Comparison of ENCODE assay signal across 24 cellular contexts in genomic region chr21:46361937-46362336, GRCh38. TPM values are rescaled to one million over a fixed set of nuclear protein-coding genes. Genes with fewer than 3 reads are reported as not detected.
A peak's percentile ranks its signal among the peaks of the same experiment; 100 is the strongest.
DNase-seq lines count a peak whose midpoint lies in the region; ATAC-seq and TF ChIP-seq lines count a peak whose summit lies in the region.
"Had no signal": no experiment of that assay in that cellular context is flagged by ENCODE, and none has a peak within 500 bp of the region (broad histone marks: within the 10 kb centered on the region; RNA-seq: fewer than 3 reads in every experiment).

No MANE protein-coding gene starts in this region.

- TF ChIP-seq RAD21 in SK-N-SH (IDR thresholded peaks at IDR 0.05; ENCODE audit: low read length): no peak

- H3K9me2 ChIP-seq in SK-N-SH: no peaks in the 10 kb centered on the region

- intact Hi-C loops in Right ventricle myocardium inferior (cut with DNase I) (no loop called here), heart left ventricle (cut with DNase I) (no loop called here), psoas muscle (cut with DNase I) (no loop called here)

- H3K27ac ChIP-seq in heart left ventricle: no peak overlapping the region
- peak overlapping the region; percentile 55 for H3K27ac ChIP-seq in psoas muscle
- H3K27ac ChIP-seq in SK-N-SH (ENCODE audit: low read depth in 2 of 2, low read length in 1 of 2): no peak overlapping the region
- H3K27ac ChIP-seq: PC-9 had no signal

- no peak for ATAC-seq in Right ventricle myocardium inferior
- ATAC-seq in heart left ventricle: no peak
- ATAC-seq in psoas muscle: no peak
- ATAC-seq: HepG2 had no signal

- H3K27me3 ChIP-seq in heart left ventricle: no peaks in the 10 kb centered on the region
- no peaks in the 10 kb centered on the region for H3K27me3 ChIP-seq in psoas muscle (ENCODE audit: insufficient read depth in 3 of 3, low read length in 2 of 3)
- no peaks in the 10 kb centered on the region for H3K27me3 ChIP-seq in SK-N-SH (ENCODE audit: insufficient read depth)
- H3K27me3 ChIP-seq: BE2C had no signal

- POLR2A ChIA-PET in SK-N-SH (lab: Yijun Ruan, JAX): no interaction called here

- no peak for TF ChIP-seq EP300 in SK-N-SH (IDR thresholded peaks at IDR 0.05; ENCODE audit: borderline replicate concordance in 1 of 2, low read depth in 1 of 2, low read length in 1 of 2)

- H3F3A ChIP-seq in SK-N-SH (replicated peaks; ENCODE audit: insufficient read depth): no peaks in the 10 kb centered on the region

- peak; percentile 25 for DNase-seq in Right ventricle myocardium inferior (ENCODE audit: missing footprints)
- no peak for DNase-seq in heart left ventricle
- peak; percentile 94 for DNase-seq in left kidney (ENCODE audit: low read depth, low spot score)
- DNase-seq in psoas muscle: peak in 1 of 2 donors; percentile 49
- no peak for DNase-seq in NCI-H2081 treated with DMSO at 0.1 percent for 48 hours (lab: John Stamatoyannopoulos, UW)
- no peak for DNase-seq in SK-N-SH
- DNase-seq in central memory CD4-positive, alpha-beta T cell: no peak
- DNase-seq: 8988T; ACHN; BE2C; Calu3; DMS79 treated with DMSO at 0.1 percent for 48 hours; GF-D8; Karpas-422; NCI-H1092 treated with DMSO at 0.1 percent for 48 hours; NCI-H1436 treated with DMSO at 0.1 percent for 48 hours; NCI-H187 treated with DMSO at 0.1 percent for 48 hours; NCI-H446; NCI-H526; NCI-H82; NK-92 treated with Interleukin-12 subunit alpha and Interleukin-12 subunit beta, amount 100 ng/mL, for 24 hours; PC-9; SHP77 had no signal

- TF ChIP-seq POLR2A in heart left ventricle (IDR thresholded peaks at IDR 0.05): no peak

- WGBS in heart left ventricle, 4 donors: 76 to 85% (median 79%) methylated on average over 7 to 10 of the region's 10 CpGs
- WGBS in psoas muscle, 3 donors: 30 to 45% (median 32%) methylated on average over 10 of the region's 10 CpGs
- WGBS in SK-N-SH (ENCODE audit: low lambda C conversion rate): 93% methylated on average over 8 of the region's 10 CpGs

- TF ChIP-seq CTCF in heart left ventricle (IDR thresholded peaks at IDR 0.05) (no peak), psoas muscle (IDR thresholded peaks at IDR 0.05) (no peak), SK-N-SH (IDR thresholded peaks at IDR 0.05) (no peak)

- H3K36me3 ChIP-seq in heart left ventricle: peaks cover 2 to 86% (median 74%) of the 10 kb centered on the region in 9 donors
- peaks cover 7 to 93% of the 10 kb centered on the region in 2 donors for H3K36me3 ChIP-seq in psoas muscle (ENCODE audit: insufficient read depth in 1 of 2, low read depth in 1 of 2)
- peaks cover 24 to 43% of the 10 kb centered on the region in 2 experiments for H3K36me3 ChIP-seq in SK-N-SH (replicated peaks in 1 of 2; ENCODE audit: control insufficient read depth in 1 of 2, insufficient read depth in 2 of 2, low read length in 1 of 2)

- H3K4me2 ChIP-seq in SK-N-SH: no peak overlapping the region
- H3K4me2 ChIP-seq: PC-9 had no signal

- H2AFZ ChIP-seq in SK-N-SH (ENCODE audit: low read depth): no peak overlapping the region
- H2AFZ ChIP-seq: PC-9 had no signal

- H3K4me3 ChIP-seq in heart left ventricle (no peak overlapping the region), psoas muscle (peak overlapping the region; percentile 22), SK-N-SH (ENCODE audit: low read depth in 2 of 2, low read length in 1 of 2) (no peak overlapping the region)
- H3K4me3 ChIP-seq: PC-9 had no signal

- H4K20me1 ChIP-seq in SK-N-SH (ENCODE audit: insufficient read depth): no peaks in the 10 kb centered on the region

- CTCF ChIA-PET in SK-N-SH (lab: Yijun Ruan, JAX): no interaction called here

- no peaks in the 10 kb centered on the region for H3K4me1 ChIP-seq in heart left ventricle
- peaks cover 47% of the 10 kb centered on the region for H3K4me1 ChIP-seq in psoas muscle
- H3K4me1 ChIP-seq in SK-N-SH (ENCODE audit: control insufficient read depth in 1 of 2, insufficient read depth in 2 of 2, low read depth in 1 of 2, low read length in 1 of 2): no peaks in the 10 kb centered on the region
- H3K4me1 ChIP-seq: BE2C had no signal

- no peak overlapping the region for H3K9ac ChIP-seq in SK-N-SH

- H3K79me2 ChIP-seq in SK-N-SH (ENCODE audit: insufficient read depth): 0 out of 2 replicates have a peak, but pooled peaks cover 6% of the 10 kb centered on the region

- no peaks in the 10 kb centered on the region for H3K9me3 ChIP-seq in heart left ventricle
- no peaks in the 10 kb centered on the region for H3K9me3 ChIP-seq in psoas muscle
- H3K9me3 ChIP-seq in SK-N-SH: no peaks in the 10 kb centered on the region
- H3K9me3 ChIP-seq: BE2C had no signal

TF ChIP-seq in SK-N-SH, 30 proteins besides CTCF, POLR2A, EP300 and RAD21:
- TF ChIP-seq NRF1 (IDR thresholded peaks at IDR 0.05; ENCODE audit: low read depth, low read length) (no peak), FOXM1 (IDR thresholded peaks at IDR 0.05; ENCODE audit: low read depth) (no peak), CHD2 (IDR thresholded peaks at IDR 0.05; ENCODE audit: low read length, partially characterized antibody) (no peak), PBX3 (IDR thresholded peaks at IDR 0.05) (no peak), NFIC (IDR thresholded peaks at IDR 0.05; ENCODE audit: borderline replicate concordance) (no peak), JUND (IDR thresholded peaks at IDR 0.05) (no peak), RCOR1 (IDR thresholded peaks at IDR 0.05; ENCODE audit: low read length) (no peak), FOSL2 (IDR thresholded peaks at IDR 0.05; ENCODE audit: borderline replicate concordance, low read depth) (no peak), SIN3A (IDR thresholded peaks at IDR 0.05; ENCODE audit: borderline replicate concordance, low read depth, low read length) (no peak), EZH2phosphoT487 (IDR thresholded peaks at IDR 0.05; ENCODE audit: borderline replicate concordance, low read depth) (no peak), YY1 (IDR thresholded peaks at IDR 0.05; ENCODE audit: low read depth) (no peak), TCF12 (IDR thresholded peaks at IDR 0.05) (no peak)

RNA-seq across cellular contexts. Expression of gene PCNT, which starts 38.0 kb away (rescaled TPM):
- 27.3 TPM for total RNA-seq in Right ventricle myocardium inferior
- total RNA-seq in heart left ventricle: 10 to 100 TPM; 23.0 to 73.0 (median 36.7) TPM
- polyA plus RNA-seq in heart left ventricle: 10 to 100 TPM; 17.0 to 40.7 TPM
- total RNA-seq in psoas muscle: 100 to 1,000 TPM in 3 of 4 donors, 10 to 100 TPM in 1; 99.4 to 642 (median 295) TPM
- polyA plus RNA-seq in psoas muscle: 100 to 1,000 TPM; 118 to 294 (median 248) TPM
- polyA plus RNA-seq in SK-N-SH (2012; rRNA removed): 15.2 and 15.7 TPM in 2 replicates
- 7.6 and 10.0 TPM in 2 replicates for polyA plus RNA-seq in SK-N-SH (2012; cell fraction: cytosol; rRNA removed)
- polyA plus RNA-seq in SK-N-SH (2012; cell fraction: nucleus; rRNA removed): 41.4 and 67.8 TPM in 2 replicates

RNA-seq across cellular contexts. Expression of gene C21orf58, which starts 38.3 kb away (rescaled TPM):
- 1.2 TPM for total RNA-seq in Right ventricle myocardium inferior
- total RNA-seq in heart left ventricle: 1 to 10 TPM in 6 of 9 donors, under 1 TPM in 3; 0.72 to 4.0 (median 1.3) TPM
- polyA plus RNA-seq in heart left ventricle: 1 to 10 TPM in 1 of 2 donors, under 1 TPM in 1; 0.64 to 1.8 TPM
- total RNA-seq in psoas muscle: 1 to 10 TPM in 3 of 4 donors, under 1 TPM in 1; 0.49 to 3.0 (median 1.1) TPM
- polyA plus RNA-seq in psoas muscle: 1 to 10 TPM in 1 of 3 donors, under 1 TPM in 2; 0.38 to 2.3 (median 0.47) TPM
- 6.6 and 9.7 TPM in 2 replicates for polyA plus RNA-seq in SK-N-SH (2012; rRNA removed)
- 3.6 and 4.7 TPM in 2 replicates for polyA plus RNA-seq in SK-N-SH (2012; cell fraction: cytosol; rRNA removed)
- polyA plus RNA-seq in SK-N-SH (2012; cell fraction: nucleus; rRNA removed): 46.9 and 57.3 TPM in 2 replicates

Comparison
In these comparisons a context has a peak if more than half of its experiments do, and no peak if none do; other contexts are left out.
1. DNase-seq: peak in Right ventricle myocardium inferior (single experiment) and left kidney (single experiment); none in heart left ventricle (0 of 5), NCI-H2081 treated with DMSO at 0.1 percent for 48 hours (single experiment), SK-N-SH (single experiment) and central memory CD4-positive, alpha-beta T cell (single experiment).